In the genomic region with DNA sequence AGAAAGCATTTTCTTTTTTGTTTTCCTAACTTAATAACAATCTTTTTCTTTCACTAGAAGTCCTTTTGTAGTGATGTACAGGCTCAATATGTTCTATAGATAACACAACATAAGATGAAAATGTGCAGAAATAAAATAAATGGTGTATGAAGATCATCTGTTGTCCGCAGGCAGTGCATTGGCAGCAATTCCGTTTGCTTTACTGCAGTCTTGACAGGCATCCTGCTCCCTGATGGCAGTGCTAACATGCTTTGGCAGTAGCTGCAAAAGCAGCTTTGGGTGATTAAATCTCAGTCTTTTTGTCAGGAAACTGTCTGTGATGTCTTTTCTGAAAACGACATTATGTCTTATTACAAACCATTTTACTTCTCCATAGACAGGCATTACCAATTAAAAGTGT, we compare ENCODE assay signal across 1 cellular context.
A peak's percentile ranks its signal among the peaks of the same experiment; 100 is the strongest.
TF ChIP-seq lines count a peak whose summit lies in the region.

No MANE protein-coding gene starts in this region.

TF ChIP-seq in SK-N-SH treated with all-trans-retinoic acid at 6 μM for 48 hours, 23 proteins besides CTCF, POLR2A, EP300 and RAD21 (continued from another document):
- TF ChIP-seq, protein P1, sequence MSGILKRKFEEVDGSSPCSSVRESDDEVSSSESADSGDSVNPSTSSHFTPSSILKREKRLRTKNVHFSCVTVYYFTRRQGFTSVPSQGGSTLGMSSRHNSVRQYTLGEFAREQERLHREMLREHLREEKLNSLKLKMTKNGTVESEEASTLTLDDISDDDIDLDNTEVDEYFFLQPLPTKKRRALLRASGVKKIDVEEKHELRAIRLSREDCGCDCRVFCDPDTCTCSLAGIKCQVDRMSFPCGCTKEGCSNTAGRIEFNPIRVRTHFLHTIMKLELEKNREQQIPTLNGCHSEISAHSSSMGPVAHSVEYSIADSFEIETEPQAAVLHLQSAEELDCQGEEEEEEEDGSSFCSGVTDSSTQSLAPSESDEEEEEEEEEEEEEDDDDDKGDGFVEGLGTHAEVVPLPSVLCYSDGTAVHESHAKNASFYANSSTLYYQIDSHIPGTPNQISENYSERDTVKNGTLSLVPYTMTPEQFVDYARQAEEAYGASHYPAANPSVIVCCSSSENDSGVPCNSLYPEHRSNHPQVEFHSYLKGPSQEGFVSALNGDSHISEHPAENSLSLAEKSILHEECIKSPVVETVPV (CRISPR knock-in tag; IDR thresholded peaks at IDR 0.05), result no peak
- TF ChIP-seq ISL1 (CRISPR knock-in tag; IDR thresholded peaks at IDR 0.05), result no peak
- TF ChIP-seq BACH2 (CRISPR knock-in tag; IDR thresholded peaks at IDR 0.05; ENCODE audit: borderline replicate concordance), result no peak
- TF ChIP-seq OSR1 (CRISPR knock-in tag; IDR thresholded peaks at IDR 0.05), result no peak
- peak; percentile 74 for TF ChIP-seq TCF4 (CRISPR knock-in tag; IDR thresholded peaks at IDR 0.05; ENCODE audit: borderline replicate concordance)
- TF ChIP-seq, protein P2, sequence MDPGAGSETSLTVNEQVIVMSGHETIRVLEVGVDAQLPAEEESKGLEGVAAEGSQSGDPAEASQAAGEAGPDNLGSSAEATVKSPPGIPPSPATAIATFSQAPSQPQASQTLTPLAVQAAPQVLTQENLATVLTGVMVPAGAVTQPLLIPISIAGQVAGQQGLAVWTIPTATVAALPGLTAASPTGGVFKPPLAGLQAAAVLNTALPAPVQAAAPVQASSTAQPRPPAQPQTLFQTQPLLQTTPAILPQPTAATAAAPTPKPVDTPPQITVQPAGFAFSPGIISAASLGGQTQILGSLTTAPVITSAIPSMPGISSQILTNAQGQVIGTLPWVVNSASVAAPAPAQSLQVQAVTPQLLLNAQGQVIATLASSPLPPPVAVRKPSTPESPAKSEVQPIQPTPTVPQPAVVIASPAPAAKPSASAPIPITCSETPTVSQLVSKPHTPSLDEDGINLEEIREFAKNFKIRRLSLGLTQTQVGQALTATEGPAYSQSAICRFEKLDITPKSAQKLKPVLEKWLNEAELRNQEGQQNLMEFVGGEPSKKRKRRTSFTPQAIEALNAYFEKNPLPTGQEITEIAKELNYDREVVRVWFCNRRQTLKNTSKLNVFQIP (CRISPR knock-in tag; IDR thresholded peaks at IDR 0.05; ENCODE audit: borderline replicate concordance, low read depth), result no peak
